ENCODE assay signal across 21 cellular contexts in genomic region chr19:18264428-18264827, GRCh38. TPM values are rescaled to one million over a fixed set of nuclear protein-coding genes. Genes with fewer than 3 reads are reported as not detected.
DNase-seq lines count a peak whose midpoint lies in the region; ATAC-seq lines count a peak whose summit lies in the region.
"Had no signal": no experiment of that assay in that cellular context is flagged by ENCODE, and none has a peak within 500 bp of the region (broad histone marks: within the 10 kb centered on the region; RNA-seq: fewer than 3 reads in every experiment).

No MANE protein-coding gene starts in this region.

- H3K4me3 ChIP-seq in BLaER1 treated with 17β-estradiol and CSF1 and Interleukin-3, amounts not matched to agents 10 nM and 100 nM, result no peak overlapping the region
- H3K4me3 ChIP-seq in mesenchymal stem cell (ENCODE audit: insufficient read depth in 1 of 2, low read depth in 1 of 2, low read length in 2 of 2), result no peak overlapping the region
- H3K4me3 ChIP-seq: MG63 had no signal

- H4K20me1 ChIP-seq in BLaER1 treated with 17β-estradiol and CSF1 and Interleukin-3, amounts not matched to agents 10 nM and 100 nM, result peaks cover 0 to 21% (median 0%) of the 10 kb centered on the region in 11 experiments; a peak in 4 of 22 replicates

- no peak overlapping the region for H2BK5ac ChIP-seq in mesenchymal stem cell (ENCODE audit: low read depth, low read length, poor library complexity, severe bottlenecking)

- H3K36me3 ChIP-seq in BLaER1 treated with 17β-estradiol and CSF1 and Interleukin-3, amounts not matched to agents 10 nM and 100 nM, result peaks cover 8 to 55% (median 25%) of the 10 kb centered on the region in 11 experiments; a peak in 21 of 22 replicates
- peaks cover 57 to 66% of the 10 kb centered on the region in 2 experiments for H3K36me3 ChIP-seq in mesenchymal stem cell (ENCODE audit: control insufficient read depth in 1 of 2, insufficient read depth in 2 of 2, low read depth in 1 of 2, low read length in 2 of 2)

- H3K4ac ChIP-seq in mesenchymal stem cell (ENCODE audit: low read depth in 1 of 2, low read length in 2 of 2), result no peak overlapping the region

- H2BK120ac ChIP-seq in mesenchymal stem cell (ENCODE audit: low read depth, low read length), result no peak overlapping the region

- H3K18ac ChIP-seq in mesenchymal stem cell (ENCODE audit: low read depth in 1 of 2, low read length in 2 of 2), result no peak overlapping the region

- WGBS in mesenchymal stem cell, result 97% methylated on average over 16 of the region's 16 CpGs

- H2BK15ac ChIP-seq in mesenchymal stem cell (ENCODE audit: low read depth, poor library complexity, severe bottlenecking), result no peak overlapping the region

- H2AK5ac ChIP-seq in mesenchymal stem cell (ENCODE audit: low read length, severe bottlenecking), result no peak overlapping the region

- DNase-seq in RPMI8226 (peak; percentile 26), mesenchymal stem cell (no peak), SW 1271 (lab: John Stamatoyannopoulos, UW) (no peak), G401 (ENCODE audit: low spot score) (no peak)
- DNase-seq: ACHN, AML-193, Caco-2, DMS153, EL, GOT3, Karpas-422, MG63, NCI-H1092, NCI-H146, NCI-H2081, NCI-H510A, NCI-H774 had no signal

- in situ Hi-C loops in G401 (cut with HindIII; ENCODE audit: low sequenced_read_pairs), result no loop called here

- H3K79me1 ChIP-seq in mesenchymal stem cell (replicated peaks; ENCODE audit: low read length, poor library complexity, severe bottlenecking), result peaks cover 4% of the 10 kb centered on the region

- peaks cover 18 to 54% (median 36%) of the 10 kb centered on the region in 10 experiments for H3K4me1 ChIP-seq in BLaER1 treated with 17β-estradiol and CSF1 and Interleukin-3, amounts not matched to agents 10 nM and 100 nM
- H3K4me1 ChIP-seq in mesenchymal stem cell (ENCODE audit: control insufficient read depth, insufficient read depth, low read depth, low read length), result peaks cover 1% of the 10 kb centered on the region
- H3K4me1 ChIP-seq: Caco-2 had no signal

- no peak overlapping the region for H3K23ac ChIP-seq in mesenchymal stem cell (ENCODE audit: low read length in 2 of 2)

- no peak overlapping the region for H3K14ac ChIP-seq in mesenchymal stem cell (ENCODE audit: low read length in 2 of 2)

- H2BK12ac ChIP-seq in mesenchymal stem cell (ENCODE audit: low read length in 2 of 2), result no peak overlapping the region

- H3K4me2 ChIP-seq in BLaER1 treated with 17β-estradiol and CSF1 and Interleukin-3, amounts not matched to agents 10 nM and 100 nM, result peak overlapping the region in 6 of 11 experiments; percentile 12 to 91 (median 84); a peak in 8 of 22 replicates
- no peak overlapping the region for H3K4me2 ChIP-seq in mesenchymal stem cell (ENCODE audit: low read length, poor library complexity, severe bottlenecking)

- H3K9me3 ChIP-seq in BLaER1 treated with 17β-estradiol and CSF1 and Interleukin-3, amounts not matched to agents 10 nM and 100 nM (replicated peaks in 1 of 11), result no peaks in the 10 kb centered on the region
- no peaks in the 10 kb centered on the region for H3K9me3 ChIP-seq in mesenchymal stem cell (ENCODE audit: control insufficient read depth, low read length)
- H3K9me3 ChIP-seq: Caco-2, MG63 had no signal

- peak overlapping the region in 3 of 11 experiments; percentile 19 to 55 (median 52); a peak in 3 of 22 replicates for H3K27ac ChIP-seq in BLaER1 treated with 17β-estradiol and CSF1 and Interleukin-3, amounts not matched to agents 10 nM and 100 nM
- no peak overlapping the region for H3K27ac ChIP-seq in mesenchymal stem cell (ENCODE audit: low read length, poor library complexity, severe bottlenecking)
- H3K27ac ChIP-seq: RWPE1 had no signal

- no peak overlapping the region for H4K8ac ChIP-seq in mesenchymal stem cell (ENCODE audit: low read length)

- no peaks in the 10 kb centered on the region for H3K27me3 ChIP-seq in BLaER1 treated with 17β-estradiol and CSF1 and Interleukin-3, amounts not matched to agents 10 nM and 100 nM
- no peaks in the 10 kb centered on the region for H3K27me3 ChIP-seq in mesenchymal stem cell (ENCODE audit: control insufficient read depth in 1 of 2, insufficient read depth in 1 of 2, low read length in 2 of 2)
- H3K27me3 ChIP-seq: MG63 had no signal

- no peak for ATAC-seq in HG02970 (IDR thresholded peaks at IDR 0.05; ENCODE audit: low FRiP score, unreplicated experiment)

- H3K9ac ChIP-seq in BLaER1 treated with 17β-estradiol and CSF1 and Interleukin-3, amounts not matched to agents 10 nM and 100 nM, result peak overlapping the region in 1 of 11 experiments; percentile 58; a peak in 1 of 22 replicates
- H3K9ac ChIP-seq in mesenchymal stem cell (ENCODE audit: low read length), result no peak overlapping the region

- H2AFZ ChIP-seq in mesenchymal stem cell (ENCODE audit: low read depth, low read length), result no peak overlapping the region

- peak overlapping the region; percentile 29 for H4K91ac ChIP-seq in mesenchymal stem cell (ENCODE audit: low read length)

RNA-seq across cellular contexts. Expression of gene IQCN, which starts 9.8 kb away (rescaled TPM):
- polyA plus RNA-seq in mesenchymal stem cell (2013, experiment 1 of 2), result 0.30 TPM
- polyA plus RNA-seq in mesenchymal stem cell (2013, experiment 2 of 2), result 0.33 TPM
- 0.37 and 0.47 TPM in 2 replicates for total RNA-seq in G401 (2014; rRNA removed; shearing (Covaris generic))

RNA-seq across cellular contexts. Expression of gene JUND, which starts 17.0 kb away (rescaled TPM):
- 173 TPM for polyA plus RNA-seq in mesenchymal stem cell (2013, experiment 1 of 2)
- 178 TPM for polyA plus RNA-seq in mesenchymal stem cell (2013, experiment 2 of 2)
- total RNA-seq in G401 (2014; rRNA removed; shearing (Covaris generic)), result 263 and 286 TPM in 2 replicates

RNA-seq across cellular contexts. Expression of gene PDE4C, which starts 38.2 kb away (rescaled TPM):
- 0.04 TPM for polyA plus RNA-seq in mesenchymal stem cell (2013, experiment 1 of 2)
- polyA plus RNA-seq in mesenchymal stem cell (2013, experiment 2 of 2), result not detected
- total RNA-seq in G401 (2014; rRNA removed; shearing (Covaris generic)), result 11.1 and 17.0 TPM in 2 replicates
- total RNA-seq: CD4-positive, CD25-positive, alpha-beta regulatory T cell had no signal
- polyA plus RNA-seq: CD4-positive, CD25-positive, alpha-beta regulatory T cell had no signal

RNA-seq across cellular contexts. Expression of gene LSM4, which starts 58.4 kb away (rescaled TPM):
- 97.6 TPM for polyA plus RNA-seq in mesenchymal stem cell (2013, experiment 1 of 2)
- 98.6 TPM for polyA plus RNA-seq in mesenchymal stem cell (2013, experiment 2 of 2)
- 539 and 749 TPM in 2 replicates for total RNA-seq in G401 (2014; rRNA removed; shearing (Covaris generic))
